8 cellular contexts compared by ENCODE assay signal in genomic region chr6:31663961-31664789, GRCh38. TPM values are rescaled to one million over a fixed set of nuclear protein-coding genes. Genes with fewer than 3 reads are reported as not detected.
DNase-seq lines count a peak whose midpoint lies in the region; ATAC-seq, FAIRE-seq and TF ChIP-seq lines count a peak whose summit lies in the region.

No MANE protein-coding gene starts in this region.

- TF ChIP-seq EP300 in HepG2 (IDR thresholded peaks at IDR 0.05; ENCODE audit: low read depth in 2 of 2, low read length in 2 of 2): no peak
- TF ChIP-seq EP300 in HepG2 (CRISPR knock-in tag; IDR thresholded peaks at IDR 0.05; ENCODE audit: borderline replicate concordance): no peak

- POLR2A ChIA-PET in HepG2 (lab: Yijun Ruan, JAX): interaction anchor here (0.8 to 7.4 kb wide), 35 partner anchors 7 to 513 kb away, joined by 3 to 438 read pairs (median 4); partner anchors contain the start of genes ABHD16A, APOM, BAG6 and CFB

- no peaks in the 10 kb centered on the region for H3K9me3 ChIP-seq in ES-I3 (ENCODE audit: control insufficient read depth, insufficient read depth, low read length)
- H3K9me3 ChIP-seq in body of pancreas: no peaks in the 10 kb centered on the region
- no peaks in the 10 kb centered on the region for H3K9me3 ChIP-seq in HepG2 (ENCODE audit: low read length)
- no peaks in the 10 kb centered on the region for H3K9me3 ChIP-seq in thoracic aorta

- FAIRE-seq in HepG2 (lab: Jason Lieb, UNC): no peak

- intact Hi-C loops in body of pancreas (cut with DNase I) (no loop called here), HepG2 (cut with micrococcal nuclease; ENCODE audit: unreplicated experiment) (no loop called here)

- H2AFZ ChIP-seq in HepG2 (ENCODE audit: low read length): no peak overlapping the region

- H3K36me3 ChIP-seq in ES-I3 (ENCODE audit: insufficient read depth, low read length) (peaks cover 24% of the 10 kb centered on the region), body of pancreas (replicated peaks in 1 of 2; ENCODE audit: insufficient read depth in 1 of 2, low read depth in 2 of 2) (peaks cover 6 to 8% of the 10 kb centered on the region in 2 donors), HepG2 (replicated peaks in 1 of 2; ENCODE audit: control insufficient read depth in 1 of 2, insufficient read depth in 2 of 2, low read length in 2 of 2) (peaks cover 17 to 32% of the 10 kb centered on the region in 2 experiments), thoracic aorta (peaks cover 21% of the 10 kb centered on the region)

- BruUV-seq in HepG2 (replicated peaks; lab: Mats Ljungman, UMichigan): TSS peak; percentile 71

- CTCF ChIA-PET in HepG2 (lab: Yijun Ruan, JAX; ENCODE audit: low intra/inter-chr PET ratio, low total read pairs): no interaction called here

- H3K4me2 ChIP-seq in HepG2 (ENCODE audit: low read depth, low read length): peak overlapping the region; percentile 94

- H3K4me1 ChIP-seq in ES-I3 (ENCODE audit: insufficient read depth, low read length) (peaks cover 6% of the 10 kb centered on the region), body of pancreas (peaks cover 60% of the 10 kb centered on the region), HepG2 (ENCODE audit: insufficient read depth, low read length) (peaks cover 77% of the 10 kb centered on the region), thoracic aorta (ENCODE audit: control insufficient read depth in 1 of 2, low read depth in 2 of 2) (peaks cover 25 to 65% of the 10 kb centered on the region in 2 donors)

- in situ Hi-C loops in HepG2 (cut with HindIII; ENCODE audit: extremely low pct_ligation_motif_present, low pct_unique_long_range_greater_than_20kb): no loop called here

- TF ChIP-seq POLR2A in NB4 (IDR thresholded peaks at IDR 0.05; ENCODE audit: extremely low read depth, insufficient read length) (no peak), body of pancreas (IDR thresholded peaks at IDR 0.05) (no peak), HepG2 (IDR thresholded peaks at IDR 0.05; ENCODE audit: insufficient read depth in 1 of 2, low read depth in 2 of 2, low read length in 2 of 2) (no peak)

- peak; percentile 69 for DNase-seq in NB4 (ENCODE audit: low read depth)
- DNase-seq in body of pancreas: peak in 2 of 4 donors; percentile 38 to 39
- DNase-seq in HepG2 (ENCODE audit: low spot score): no peak
- no peak for DNase-seq in thoracic aorta (ENCODE audit: low spot score)
- no peak for DNase-seq in cortex of kidney (lab: John Stamatoyannopoulos, UW)
- no peak for DNase-seq in activated CD4-positive, alpha-beta T cell treated with anti-CD3 and anti-CD28 coated beads, Interleukin-2, amount 50 U/mL, for 1 hour

- TF ChIP-seq RAD21 in HepG2 (CRISPR knock-in tag; IDR thresholded peaks at IDR 0.05): no peak

- H3K27ac ChIP-seq in body of pancreas: peak overlapping the region; percentile 82 to 96 (median 94)
- H3K27ac ChIP-seq in HepG2 (ENCODE audit: extremely low read length, insufficient read depth, low read length): peak overlapping the region; percentile 99
- peak overlapping the region; percentile 95 to 97 for H3K27ac ChIP-seq in thoracic aorta

- H3K27me3 ChIP-seq in body of pancreas (no peaks in the 10 kb centered on the region), HepG2 (ENCODE audit: control insufficient read depth in 1 of 2, insufficient read depth in 2 of 2, low read length in 2 of 2) (no peaks in the 10 kb centered on the region; a peak in 1 of 5 replicates), thoracic aorta (replicated peaks; ENCODE audit: insufficient read depth) (no peaks in the 10 kb centered on the region)

- peaks cover 66% of the 10 kb centered on the region for H3K79me2 ChIP-seq in HepG2 (ENCODE audit: insufficient read depth, low read length)

- peaks cover 8% of the 10 kb centered on the region; the same call in 1 of the 2 replicates for H4K20me1 ChIP-seq in HepG2 (ENCODE audit: insufficient read depth, low read length)

- H3K4me3 ChIP-seq in NB4 (ENCODE audit: low read depth, low read length): peak overlapping the region; percentile 87
- H3K4me3 ChIP-seq in body of pancreas: peak overlapping the region; percentile 63 to 87
- peak overlapping the region; percentile 69 to 98 (median 71) for H3K4me3 ChIP-seq in HepG2 (replicated peaks in 1 of 3; ENCODE audit: insufficient read depth in 1 of 3, low read depth in 2 of 3, low read length in 3 of 3)
- peak overlapping the region; percentile 98 for H3K4me3 ChIP-seq in thoracic aorta

- TF ChIP-seq CTCF in NB4 (IDR thresholded peaks at IDR 0.05; ENCODE audit: low read depth, low read length) (no peak), body of pancreas (IDR thresholded peaks at IDR 0.05) (no peak), HepG2 (CRISPR knock-in tag; IDR thresholded peaks at IDR 0.05) (peak; percentile 46), thoracic aorta (IDR thresholded peaks at IDR 0.05) (no peak)

- H3K9ac ChIP-seq in ES-I3 (ENCODE audit: low read depth, low read length): peak overlapping the region; percentile 90
- peak overlapping the region; percentile 98 for H3K9ac ChIP-seq in HepG2 (ENCODE audit: insufficient read depth, low read depth, low read length)

- ATAC-seq in body of pancreas (no peak), HepG2 (no peak; the same call in 1 of the 3 replicates), thoracic aorta (ENCODE audit: insufficient number of reproducible peaks, low FRiP score, low read depth) (no peak), HG03442 (IDR thresholded peaks at IDR 0.05; ENCODE audit: unreplicated experiment) (no peak)

- 14 to 22% methylated on average over 14 to 17 of the region's 17 CpGs for WGBS in body of pancreas, 2 donors
- 28% methylated on average over 17 of the region's 17 CpGs for WGBS in HepG2 (ENCODE audit: low lambda C conversion rate)

RNA-seq across cellular contexts. Expression of gene GPANK1, which starts 0.6 kb away (rescaled TPM):
- total RNA-seq in body of pancreas: 10 to 100 TPM in 1 of 2 donors, 1 to 10 TPM in 1; 8.9 to 10.9 TPM
- 22.8 and 25.3 TPM in 2 replicates for total RNA-seq in HepG2 (2016; rRNA removed; fragmentation: Illumina TruSeq; extraction: Trizol)
- total RNA-seq in HepG2 (2016; cell fraction: cytosol; rRNA removed; fragmentation: Illumina TruSeq; extraction: Trizol; ENCODE audit: low read depth): 7.9 and 10.4 TPM in 2 replicates
- 25.6 and 26.7 TPM in 2 replicates for total RNA-seq in HepG2 (2016; cell fraction: insoluble cytoplasmic fraction; rRNA removed; fragmentation: Illumina TruSeq; extraction: Trizol)
- total RNA-seq in HepG2 (2016; cell fraction: membrane; rRNA removed; fragmentation: Illumina TruSeq; extraction: Trizol): 18.6 and 20.8 TPM in 2 replicates
- total RNA-seq in HepG2 (2016; cell fraction: nucleus; rRNA removed; fragmentation: Illumina TruSeq; extraction: Trizol): 18.0 and 18.5 TPM in 2 replicates
- 14.8 and 15.4 TPM in 2 replicates for polyA plus RNA-seq in HepG2 (2011; rRNA removed)
- polyA plus RNA-seq in HepG2 (2011; cell fraction: cytosol; rRNA removed): 18.7 and 20.1 TPM in 2 replicates
- polyA plus RNA-seq in HepG2 (2011; cell fraction: nucleus; rRNA removed): 17.4 and 17.7 TPM in 2 replicates
- 15.6 and 16.2 TPM in 2 replicates for polyA plus RNA-seq in HepG2 (2012)
- polyA plus RNA-seq in HepG2 (2016; cell fraction: cytosol; fragmentation: Illumina TruSeq; extraction: Trizol; ENCODE audit: low read depth): 7.6 and 8.6 TPM in 2 replicates
- polyA plus RNA-seq in HepG2 (2016; cell fraction: insoluble cytoplasmic fraction; fragmentation: Illumina TruSeq; extraction: Trizol; ENCODE audit: low read depth): 28.7 and 31.2 TPM in 2 replicates
- 13.3 and 14.4 TPM in 2 replicates for polyA plus RNA-seq in HepG2 (2016; cell fraction: membrane; fragmentation: Illumina TruSeq; extraction: Trizol; ENCODE audit: low read depth)
- 26.3 and 27.8 TPM in 2 replicates for polyA plus RNA-seq in HepG2 (2016; cell fraction: nucleus; fragmentation: Illumina TruSeq; extraction: Trizol; ENCODE audit: insufficient read depth, low read depth)
- 12.3 and 17.1 TPM in 2 replicates for polyA minus RNA-seq in HepG2 (2011; rRNA and poly(A)+ RNA removed; ENCODE audit: low replicate concordance)
- 5.2 and 7.5 TPM in 2 replicates for polyA minus RNA-seq in HepG2 (2011; cell fraction: cytosol; rRNA and poly(A)+ RNA removed)
- polyA minus RNA-seq in HepG2 (2011; cell fraction: nucleus; rRNA and poly(A)+ RNA removed): 19.2 and 19.6 TPM in 2 replicates
- total RNA-seq in thoracic aorta: 10 to 100 TPM; 15.0 to 19.2 TPM

RNA-seq across cellular contexts. Expression of gene CSNK2B, which starts 1.7 kb away (rescaled TPM):
- total RNA-seq in body of pancreas: 100 to 1,000 TPM in 1 of 2 donors, 10 to 100 TPM in 1; 98.2 to 100 TPM
- 296 and 316 TPM in 2 replicates for total RNA-seq in HepG2 (2016; rRNA removed; fragmentation: Illumina TruSeq; extraction: Trizol)
- total RNA-seq in HepG2 (2016; cell fraction: cytosol; rRNA removed; fragmentation: Illumina TruSeq; extraction: Trizol; ENCODE audit: low read depth): 132 and 145 TPM in 2 replicates
- total RNA-seq in HepG2 (2016; cell fraction: insoluble cytoplasmic fraction; rRNA removed; fragmentation: Illumina TruSeq; extraction: Trizol): 301 and 303 TPM in 2 replicates
- total RNA-seq in HepG2 (2016; cell fraction: membrane; rRNA removed; fragmentation: Illumina TruSeq; extraction: Trizol): 151 and 176 TPM in 2 replicates
- 129 and 139 TPM in 2 replicates for total RNA-seq in HepG2 (2016; cell fraction: nucleus; rRNA removed; fragmentation: Illumina TruSeq; extraction: Trizol)
- 111 and 116 TPM in 2 replicates for polyA plus RNA-seq in HepG2 (2011; rRNA removed)
- polyA plus RNA-seq in HepG2 (2011; cell fraction: cytosol; rRNA removed): 142 and 147 TPM in 2 replicates
- 240 and 247 TPM in 2 replicates for polyA plus RNA-seq in HepG2 (2011; cell fraction: nucleus; rRNA removed)
- 320 and 331 TPM in 2 replicates for polyA plus RNA-seq in HepG2 (2012)
- 180 and 199 TPM in 2 replicates for polyA plus RNA-seq in HepG2 (2016; cell fraction: cytosol; fragmentation: Illumina TruSeq; extraction: Trizol; ENCODE audit: low read depth)
- polyA plus RNA-seq in HepG2 (2016; cell fraction: insoluble cytoplasmic fraction; fragmentation: Illumina TruSeq; extraction: Trizol; ENCODE audit: low read depth): 438 and 490 TPM in 2 replicates
- 209 and 226 TPM in 2 replicates for polyA plus RNA-seq in HepG2 (2016; cell fraction: membrane; fragmentation: Illumina TruSeq; extraction: Trizol; ENCODE audit: low read depth)
- polyA plus RNA-seq in HepG2 (2016; cell fraction: nucleus; fragmentation: Illumina TruSeq; extraction: Trizol; ENCODE audit: insufficient read depth, low read depth): 322 and 332 TPM in 2 replicates
- polyA minus RNA-seq in HepG2 (2011; rRNA and poly(A)+ RNA removed; ENCODE audit: low replicate concordance): 147 and 199 TPM in 2 replicates
- polyA minus RNA-seq in HepG2 (2011; cell fraction: cytosol; rRNA and poly(A)+ RNA removed): 85.2 and 86.7 TPM in 2 replicates
- 61.5 and 67.4 TPM in 2 replicates for polyA minus RNA-seq in HepG2 (2011; cell fraction: nucleus; rRNA and poly(A)+ RNA removed)
- 100 to 1,000 TPM; 175 to 202 TPM for total RNA-seq in thoracic aorta

RNA-seq across cellular contexts. Expression of gene C6orf47, which starts 3.6 kb away (rescaled TPM):
- total RNA-seq in body of pancreas (10 to 100 TPM; 15.8 to 22.1 TPM), HepG2 (2016; rRNA removed; fragmentation: Illumina TruSeq; extraction: Trizol) (15.5 and 18.1 TPM in 2 replicates), thoracic aorta (10 to 100 TPM; 23.7 to 40.1 TPM)
- total RNA-seq in HepG2 (2016; cell fraction: cytosol; rRNA removed; fragmentation: Illumina TruSeq; extraction: Trizol; ENCODE audit: low read depth): 4.0 and 4.6 TPM in 2 replicates
- 16.8 and 18.5 TPM in 2 replicates for total RNA-seq in HepG2 (2016; cell fraction: insoluble cytoplasmic fraction; rRNA removed; fragmentation: Illumina TruSeq; extraction: Trizol)
- total RNA-seq in HepG2 (2016; cell fraction: membrane; rRNA removed; fragmentation: Illumina TruSeq; extraction: Trizol): 10.4 and 12.5 TPM in 2 replicates
- 11.7 and 13.0 TPM in 2 replicates for total RNA-seq in HepG2 (2016; cell fraction: nucleus; rRNA removed; fragmentation: Illumina TruSeq; extraction: Trizol)
- polyA plus RNA-seq in HepG2 (2011; rRNA removed): 1.7 and 2.1 TPM in 2 replicates
- 1.5 TPM in 2 replicates for polyA plus RNA-seq in HepG2 (2011; cell fraction: cytosol; rRNA removed)
- 3.0 and 3.3 TPM in 2 replicates for polyA plus RNA-seq in HepG2 (2011; cell fraction: nucleus; rRNA removed)
- polyA plus RNA-seq in HepG2 (2012): 3.3 and 4.4 TPM in 2 replicates
- 1.9 and 2.9 TPM in 2 replicates for polyA plus RNA-seq in HepG2 (2016; cell fraction: cytosol; fragmentation: Illumina TruSeq; extraction: Trizol; ENCODE audit: low read depth)
- 12.2 and 12.5 TPM in 2 replicates for polyA plus RNA-seq in HepG2 (2016; cell fraction: insoluble cytoplasmic fraction; fragmentation: Illumina TruSeq; extraction: Trizol; ENCODE audit: low read depth)
- polyA plus RNA-seq in HepG2 (2016; cell fraction: membrane; fragmentation: Illumina TruSeq; extraction: Trizol; ENCODE audit: low read depth): 5.2 and 6.9 TPM in 2 replicates
- polyA plus RNA-seq in HepG2 (2016; cell fraction: nucleus; fragmentation: Illumina TruSeq; extraction: Trizol; ENCODE audit: insufficient read depth, low read depth): 11.9 and 12.9 TPM in 2 replicates
- polyA minus RNA-seq in HepG2 (2011; rRNA and poly(A)+ RNA removed; ENCODE audit: low replicate concordance): 3.9 and 10.7 TPM in 2 replicates
- 1.2 and 1.3 TPM in 2 replicates for polyA minus RNA-seq in HepG2 (2011; cell fraction: cytosol; rRNA and poly(A)+ RNA removed)
- 5.3 and 6.1 TPM in 2 replicates for polyA minus RNA-seq in HepG2 (2011; cell fraction: nucleus; rRNA and poly(A)+ RNA removed)

RNA-seq across cellular contexts. Expression of gene LY6G5B, which starts 5.6 kb away (rescaled TPM):
- total RNA-seq in body of pancreas: 1 to 10 TPM; 6.9 to 8.3 TPM
- total RNA-seq in HepG2 (2016; rRNA removed; fragmentation: Illumina TruSeq; extraction: Trizol): 0.73 and 7.8 TPM in 2 replicates
- 0.79 and 1.3 TPM in 2 replicates for total RNA-seq in HepG2 (2016; cell fraction: cytosol; rRNA removed; fragmentation: Illumina TruSeq; extraction: Trizol; ENCODE audit: low read depth)
- 0.71 and 7.4 TPM in 2 replicates for total RNA-seq in HepG2 (2016; cell fraction: insoluble cytoplasmic fraction; rRNA removed; fragmentation: Illumina TruSeq; extraction: Trizol)
- 1.2 and 1.3 TPM in 2 replicates for total RNA-seq in HepG2 (2016; cell fraction: membrane; rRNA removed; fragmentation: Illumina TruSeq; extraction: Trizol)
- 13.8 and 17.8 TPM in 2 replicates for total RNA-seq in HepG2 (2016; cell fraction: nucleus; rRNA removed; fragmentation: Illumina TruSeq; extraction: Trizol)
- polyA plus RNA-seq in HepG2 (2011; rRNA removed): 14.7 and 15.7 TPM in 2 replicates
- polyA plus RNA-seq in HepG2 (2011; cell fraction: cytosol; rRNA removed): 1.1 and 1.2 TPM in 2 replicates
- 102 and 104 TPM in 2 replicates for polyA plus RNA-seq in HepG2 (2011; cell fraction: nucleus; rRNA removed)
- 19.5 and 22.0 TPM in 2 replicates for polyA plus RNA-seq in HepG2 (2012)
- 0.57 and 0.94 TPM in 2 replicates for polyA plus RNA-seq in HepG2 (2016; cell fraction: cytosol; fragmentation: Illumina TruSeq; extraction: Trizol; ENCODE audit: low read depth)
- 0.30 and 0.72 TPM in 2 replicates for polyA plus RNA-seq in HepG2 (2016; cell fraction: insoluble cytoplasmic fraction; fragmentation: Illumina TruSeq; extraction: Trizol; ENCODE audit: low read depth)
- polyA plus RNA-seq in HepG2 (2016; cell fraction: membrane; fragmentation: Illumina TruSeq; extraction: Trizol; ENCODE audit: low read depth): 0.59 and 1.7 TPM in 2 replicates
- polyA plus RNA-seq in HepG2 (2016; cell fraction: nucleus; fragmentation: Illumina TruSeq; extraction: Trizol; ENCODE audit: insufficient read depth, low read depth): 63.2 and 72.0 TPM in 2 replicates
- 8.7 and 9.9 TPM in 2 replicates for polyA minus RNA-seq in HepG2 (2011; rRNA and poly(A)+ RNA removed; ENCODE audit: low replicate concordance)
- polyA minus RNA-seq in HepG2 (2011; cell fraction: cytosol; rRNA and poly(A)+ RNA removed): 0.49 and 0.70 TPM in 2 replicates
- polyA minus RNA-seq in HepG2 (2011; cell fraction: nucleus; rRNA and poly(A)+ RNA removed): 24.8 and 28.5 TPM in 2 replicates
- total RNA-seq in thoracic aorta: 10 to 100 TPM in 1 of 2 donors, 1 to 10 TPM in 1; 9.6 to 24.3 TPM

RNA-seq across cellular contexts. Expression of gene APOM, which starts 8.5 kb away (rescaled TPM):
- total RNA-seq in body of pancreas (1 to 10 TPM in 1 of 2 donors, not detected in 1; 1.6 TPM), HepG2 (2016; rRNA removed; fragmentation: Illumina TruSeq; extraction: Trizol) (52.9 and 98.2 TPM in 2 replicates), thoracic aorta (1 to 10 TPM in 1 of 2 donors, not detected in 1; 2.2 TPM)
- total RNA-seq in HepG2 (2016; cell fraction: cytosol; rRNA removed; fragmentation: Illumina TruSeq; extraction: Trizol; ENCODE audit: low read depth): 43.4 and 48.4 TPM in 2 replicates
- total RNA-seq in HepG2 (2016; cell fraction: insoluble cytoplasmic fraction; rRNA removed; fragmentation: Illumina TruSeq; extraction: Trizol): 49.1 and 105 TPM in 2 replicates
- 24.9 and 27.7 TPM in 2 replicates for total RNA-seq in HepG2 (2016; cell fraction: membrane; rRNA removed; fragmentation: Illumina TruSeq; extraction: Trizol)
- 80.5 and 97.5 TPM in 2 replicates for total RNA-seq in HepG2 (2016; cell fraction: nucleus; rRNA removed; fragmentation: Illumina TruSeq; extraction: Trizol)
- polyA plus RNA-seq in HepG2 (2011; rRNA removed): 1,140 and 1,216 TPM in 2 replicates
- polyA plus RNA-seq in HepG2 (2011; cell fraction: cytosol; rRNA removed): 931 and 1,024 TPM in 2 replicates
- 672 and 801 TPM in 2 replicates for polyA plus RNA-seq in HepG2 (2011; cell fraction: nucleus; rRNA removed)
- 414 and 633 TPM in 2 replicates for polyA plus RNA-seq in HepG2 (2012)
- 40.2 and 51.8 TPM in 2 replicates for polyA plus RNA-seq in HepG2 (2016; cell fraction: cytosol; fragmentation: Illumina TruSeq; extraction: Trizol; ENCODE audit: low read depth)
- polyA plus RNA-seq in HepG2 (2016; cell fraction: insoluble cytoplasmic fraction; fragmentation: Illumina TruSeq; extraction: Trizol; ENCODE audit: low read depth): 55.3 and 56.0 TPM in 2 replicates
- 20.7 and 25.6 TPM in 2 replicates for polyA plus RNA-seq in HepG2 (2016; cell fraction: membrane; fragmentation: Illumina TruSeq; extraction: Trizol; ENCODE audit: low read depth)
- polyA plus RNA-seq in HepG2 (2016; cell fraction: nucleus; fragmentation: Illumina TruSeq; extraction: Trizol; ENCODE audit: insufficient read depth, low read depth): 129 and 139 TPM in 2 replicates
- polyA minus RNA-seq in HepG2 (2011; rRNA and poly(A)+ RNA removed; ENCODE audit: low replicate concordance): 3.4 and 446 TPM in 2 replicates
- polyA minus RNA-seq in HepG2 (2011; cell fraction: cytosol; rRNA and poly(A)+ RNA removed): 154 and 168 TPM in 2 replicates
- polyA minus RNA-seq in HepG2 (2011; cell fraction: nucleus; rRNA and poly(A)+ RNA removed): 110 and 177 TPM in 2 replicates
